In the genomic region with DNA sequence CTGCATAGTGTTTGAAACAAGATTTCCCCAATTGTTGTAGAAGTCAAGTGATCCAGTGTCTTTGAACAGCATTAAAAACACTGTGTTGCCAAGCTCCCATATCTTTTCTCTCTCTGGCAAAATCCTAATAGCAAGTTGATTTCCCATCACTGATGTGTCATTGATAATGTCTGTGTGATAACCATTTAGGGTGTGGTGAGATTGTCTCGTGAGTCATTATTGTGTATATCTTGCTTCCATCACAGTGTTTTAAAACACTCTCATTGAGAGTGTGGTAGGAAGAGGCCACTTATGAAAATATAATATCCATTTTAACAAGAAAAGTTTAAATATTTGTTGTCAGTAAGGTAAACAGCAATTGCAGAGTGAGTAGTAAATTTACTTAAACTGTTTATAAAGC, we compare ENCODE assay signal across 10 cellular contexts.
DNase-seq lines count a peak whose midpoint lies in the region; ATAC-seq, FAIRE-seq and TF ChIP-seq lines count a peak whose summit lies in the region.
"Had no signal": no experiment of that assay in that cellular context is flagged by ENCODE, and none has a peak within 500 bp of the region (broad histone marks: within the 10 kb centered on the region; RNA-seq: fewer than 3 reads in every experiment).

No MANE protein-coding gene starts in this region.

- no peaks in the 10 kb centered on the region for H3K4me1 ChIP-seq in mesenchymal stem cell (ENCODE audit: control insufficient read depth, insufficient read depth, low read depth, low read length)

- no peak overlapping the region for H3K4me2 ChIP-seq in mesenchymal stem cell (ENCODE audit: low read length, poor library complexity, severe bottlenecking)

- no peak for FAIRE-seq in bronchial epithelial cell (lab: Jason Lieb, UNC)
- no peak for FAIRE-seq in frontal cortex (lab: Jason Lieb, UNC)

- no peak overlapping the region for H2BK120ac ChIP-seq in mesenchymal stem cell (ENCODE audit: low read depth, low read length)

- H3K9me3 ChIP-seq in mesenchymal stem cell (ENCODE audit: control insufficient read depth, low read length), result no peaks in the 10 kb centered on the region

- H2BK12ac ChIP-seq in mesenchymal stem cell (ENCODE audit: low read length in 2 of 2), result no peak overlapping the region

- peaks cover 1% of the 10 kb centered on the region for H3K79me1 ChIP-seq in mesenchymal stem cell (replicated peaks; ENCODE audit: low read length, poor library complexity, severe bottlenecking)

- H2AFZ ChIP-seq in mesenchymal stem cell (ENCODE audit: low read depth, low read length), result no peak overlapping the region

- H2BK5ac ChIP-seq in mesenchymal stem cell (ENCODE audit: low read depth, low read length, poor library complexity, severe bottlenecking), result no peak overlapping the region

- no peak overlapping the region for H4K91ac ChIP-seq in mesenchymal stem cell (ENCODE audit: low read length)

- no peak for TF ChIP-seq CTCF in bronchial epithelial cell (IDR thresholded peaks at IDR 0.05; ENCODE audit: insufficient read depth, low read length, severe bottlenecking)

- H4K8ac ChIP-seq in mesenchymal stem cell (ENCODE audit: low read length), result no peak overlapping the region

- H2AK5ac ChIP-seq in mesenchymal stem cell (ENCODE audit: low read length, severe bottlenecking), result no peak overlapping the region

- H3K23ac ChIP-seq in mesenchymal stem cell (ENCODE audit: low read length in 2 of 2), result no peak overlapping the region

- peak overlapping the region; percentile 84 for H3K9ac ChIP-seq in mesenchymal stem cell (ENCODE audit: low read length)

- no peak overlapping the region for H3K18ac ChIP-seq in mesenchymal stem cell (ENCODE audit: low read depth in 1 of 2, low read length in 2 of 2)

- H3K14ac ChIP-seq in mesenchymal stem cell (ENCODE audit: low read length in 2 of 2), result no peak overlapping the region

- H3K27me3 ChIP-seq in bronchial epithelial cell (ENCODE audit: control insufficient read depth, insufficient read depth, low read length) (no peaks in the 10 kb centered on the region), mesenchymal stem cell (ENCODE audit: control insufficient read depth in 1 of 2, insufficient read depth in 1 of 2, low read length in 2 of 2) (no peaks in the 10 kb centered on the region)

- H2BK15ac ChIP-seq in mesenchymal stem cell (ENCODE audit: low read depth, poor library complexity, severe bottlenecking), result no peak overlapping the region

- peak; percentile 61 for DNase-seq in Daoy (ENCODE audit: low read depth)
- DNase-seq in LHCN-M2 (ENCODE audit: low read depth), result peak; percentile 54
- DNase-seq in bronchial epithelial cell (ENCODE audit: low read depth), result peak; percentile 91
- DNase-seq in mesenchymal stem cell, result peak; percentile 69
- DNase-seq in cardiac septum (ENCODE audit: low spot score), result no peak
- no peak for DNase-seq in frontal cortex (ENCODE audit: low spot score in 2 of 2)
- DNase-seq in ecto neural progenitor cell (ENCODE audit: low spot score), result no peak
- DNase-seq: activated B cell treated with CpG ODN at 0.5 μM for 24 hours had no signal

- no peak overlapping the region for H3K27ac ChIP-seq in mesenchymal stem cell (ENCODE audit: low read length, poor library complexity, severe bottlenecking)

- no peak overlapping the region for H3K4ac ChIP-seq in mesenchymal stem cell (ENCODE audit: low read depth in 1 of 2, low read length in 2 of 2)

- no peaks in the 10 kb centered on the region for H3K36me3 ChIP-seq in bronchial epithelial cell (ENCODE audit: control insufficient read depth, insufficient read depth, low read length)
- H3K36me3 ChIP-seq in mesenchymal stem cell (ENCODE audit: control insufficient read depth in 1 of 2, insufficient read depth in 2 of 2, low read depth in 1 of 2, low read length in 2 of 2), result peaks cover 0 to under 1% of the 10 kb centered on the region in 2 experiments

- intact Hi-C loops in cardiac septum (cut with DNase I), result no loop called here

- ATAC-seq in GM21619 (IDR thresholded peaks at IDR 0.05; ENCODE audit: unreplicated experiment), result no peak

- WGBS in mesenchymal stem cell, result no CpG with 5 or more reads among the region's 1 CpG

- H3K4me3 ChIP-seq in bronchial epithelial cell (ENCODE audit: low read depth, low read length), result no peak overlapping the region
- no peak overlapping the region for H3K4me3 ChIP-seq in mesenchymal stem cell (ENCODE audit: insufficient read depth in 1 of 2, low read depth in 1 of 2, low read length in 2 of 2)
- H3K4me3 ChIP-seq: lung had no signal

Comparison
In these comparisons a context has a peak if more than half of its experiments do, and no peak if none do; other contexts are left out.
1. DNase-seq: peak in Daoy (single experiment), LHCN-M2 (single experiment), bronchial epithelial cell (single experiment) and mesenchymal stem cell (single experiment); none in cardiac septum (single experiment), frontal cortex (0 of 2) and ecto neural progenitor cell (single experiment).